15 cellular contexts compared by ENCODE assay signal in genomic region chr1:243294723-243295121, GRCh38. TPM values are rescaled to one million over a fixed set of nuclear protein-coding genes. Genes with fewer than 3 reads are reported as not detected.
DNase-seq lines count a peak whose midpoint lies in the region; ATAC-seq and TF ChIP-seq lines count a peak whose summit lies in the region.
"Had no signal": no experiment of that assay in that cellular context is flagged by ENCODE, and none has a peak within 500 bp of the region (broad histone marks: within the 10 kb centered on the region; RNA-seq: fewer than 3 reads in every experiment).

No MANE protein-coding gene starts in this region.

- H3K9me3 ChIP-seq in Karpas-422 (ENCODE audit: low read length) (peaks cover 16% of the 10 kb centered on the region; the same call in 1 of the 2 replicates), body of pancreas (no peaks in the 10 kb centered on the region)
- H3K9me3 ChIP-seq: neutrophil had no signal

- H3K27ac ChIP-seq in RWPE1 (peak overlapping the region; percentile 68), Karpas-422 (ENCODE audit: low read length) (no peak overlapping the region), body of pancreas (no peak overlapping the region)
- H3K27ac ChIP-seq: neutrophil had no signal

- POLR2A ChIA-PET in RWPE1 (lab: Yijun Ruan, JAX; ENCODE audit: low non-redundant PET): no interaction called here

- H3K36me3 ChIP-seq in Karpas-422 (ENCODE audit: insufficient read depth, low read length) (peaks cover 30% of the 10 kb centered on the region), body of pancreas (replicated peaks in 1 of 2; ENCODE audit: insufficient read depth in 1 of 2, low read depth in 2 of 2) (no peaks in the 10 kb centered on the region)
- H3K36me3 ChIP-seq: neutrophil had no signal

- H3K4me3 ChIP-seq in epithelial cell of proximal tubule (ENCODE audit: low read depth, low read length): no peak overlapping the region
- no peak overlapping the region for H3K4me3 ChIP-seq in skeletal muscle cell (ENCODE audit: low read depth, low read length)
- H3K4me3 ChIP-seq in Karpas-422 (ENCODE audit: low read length): no peak overlapping the region
- H3K4me3 ChIP-seq in body of pancreas: no peak overlapping the region

- peaks cover 86% of the 10 kb centered on the region for H3K36me3 Mint-ChIP-seq in activated T-cell treated with anti-CD3 and anti-CD28 coated beads, Interleukin-2, amount 50 U/mL, for 24 hours (ENCODE audit: low read depth)

- intact Hi-C loops in body of pancreas (cut with DNase I): no loop called here

- CTCF ChIA-PET in RWPE1 (lab: Yijun Ruan, JAX): no interaction called here

- H3K27me3 ChIP-seq in Karpas-422 (ENCODE audit: low read length) (no peaks in the 10 kb centered on the region), body of pancreas (no peaks in the 10 kb centered on the region)
- H3K27me3 ChIP-seq: neutrophil had no signal

- H3K27ac Mint-ChIP-seq in activated T-cell treated with anti-CD3 and anti-CD28 coated beads, Interleukin-2, amount 50 U/mL, for 24 hours: peak overlapping the region; percentile 55

- H2AFZ ChIP-seq in Karpas-422 (ENCODE audit: low read length): no peak overlapping the region

- TF ChIP-seq POLR2A in body of pancreas (IDR thresholded peaks at IDR 0.05): no peak

- H3K4me3 Mint-ChIP-seq in activated T-cell treated with anti-CD3 and anti-CD28 coated beads, Interleukin-2, amount 50 U/mL, for 24 hours: no peak overlapping the region

- peaks cover 2% of the 10 kb centered on the region; the same call in 1 of the 2 replicates for H3K79me2 ChIP-seq in Karpas-422 (ENCODE audit: low read length)

- H3K9me2 ChIP-seq in Karpas-422 (replicated peaks; ENCODE audit: insufficient read depth, low read length): no peaks in the 10 kb centered on the region

- H3K4me1 Mint-ChIP-seq in activated T-cell treated with anti-CD3 and anti-CD28 coated beads, Interleukin-2, amount 50 U/mL, for 24 hours (ENCODE audit: low read depth): peaks cover 14% of the 10 kb centered on the region

- H3K9me3 Mint-ChIP-seq in activated T-cell treated with anti-CD3 and anti-CD28 coated beads, Interleukin-2, amount 50 U/mL, for 24 hours: peaks cover 28% of the 10 kb centered on the region

- H3K4me1 ChIP-seq in Karpas-422 (ENCODE audit: low read length): no peaks in the 10 kb centered on the region
- no peaks in the 10 kb centered on the region for H3K4me1 ChIP-seq in body of pancreas

- no peak overlapping the region for H3K4me2 ChIP-seq in Karpas-422 (ENCODE audit: low read depth, low read length, poor library complexity, severe bottlenecking)

- ATAC-seq in body of pancreas: no peak

- DNase-seq in activated T-cell treated with anti-CD3 and anti-CD28 coated beads, Interleukin-2, amount 50 U/mL, for 24 hours: no peak
- DNase-seq in activated T-cell treated with anti-CD3 and anti-CD28 coated beads for 4 hours (no peak), RWPE1 (ENCODE audit: low spot score) (peak; percentile 81), epithelial cell of proximal tubule (ENCODE audit: low read depth) (peak; percentile 32), skeletal muscle cell (ENCODE audit: low read depth) (peak; percentile 58), Karpas-422 (no peak), body of pancreas (no peak), NCI-H1417 (lab: John Stamatoyannopoulos, UW) (no peak)
- DNase-seq: 8988T; activated CD4-positive, CD25-positive, alpha-beta regulatory T cell treated with anti-CD3 and anti-CD28 coated beads, Interleukin-2, amount 50 U/mL, for 72 hours; NCI-H1092; NCI-H446; small intestine; substantia nigra had no signal

- TF ChIP-seq CTCF in RWPE1 (conservative IDR thresholded peaks at IDR 0.05; ENCODE audit: low read depth): no peak
- no peak for TF ChIP-seq CTCF in epithelial cell of proximal tubule (conservative IDR thresholded peaks at IDR 0.05; ENCODE audit: low read depth, low read length)
- TF ChIP-seq CTCF in body of pancreas (IDR thresholded peaks at IDR 0.05): no peak

- no peaks in the 10 kb centered on the region for H4K20me1 ChIP-seq in Karpas-422 (ENCODE audit: insufficient read depth, low read depth, low read length)

- H3K27me3 Mint-ChIP-seq in activated T-cell treated with anti-CD3 and anti-CD28 coated beads, Interleukin-2, amount 50 U/mL, for 24 hours: no peaks in the 10 kb centered on the region

- H3K9ac ChIP-seq in Karpas-422 (ENCODE audit: low read length): no peak overlapping the region

- WGBS in body of pancreas, 2 donors: 72 to 74% methylated on average over 3 of the region's 3 CpGs

RNA-seq across cellular contexts. Expression of gene SDCCAG8, which starts 38.9 kb away (rescaled TPM):
- total RNA-seq in epithelial cell of proximal tubule (22.0 and 86.9 TPM in 2 replicates), body of pancreas (10 to 100 TPM; 49.0 to 56.4 TPM)
- 36.6 and 41.0 TPM in 2 replicates for total RNA-seq in Karpas-422 (2014; rRNA removed; shearing (Covaris generic); ENCODE audit: low replicate concordance)

RNA-seq across cellular contexts. Expression of gene CEP170, which starts 39.6 kb away (rescaled TPM):
- total RNA-seq in epithelial cell of proximal tubule (49.9 and 58.5 TPM in 2 replicates), body of pancreas (10 to 100 TPM; 17.5 to 22.3 TPM)
- total RNA-seq in Karpas-422 (2014; rRNA removed; shearing (Covaris generic); ENCODE audit: low replicate concordance): 87.3 and 124 TPM in 2 replicates

Comparison
In these comparisons a context has a peak if more than half of its experiments do, and no peak if none do; other contexts are left out.
1. DNase-seq: peak in RWPE1 (single experiment), epithelial cell of proximal tubule (single experiment) and skeletal muscle cell (single experiment); none in activated T-cell treated with anti-CD3 and anti-CD28 coated beads, Interleukin-2, amount 50 U/mL, for 24 hours (single experiment), activated T-cell treated with anti-CD3 and anti-CD28 coated beads for 4 hours (single experiment), Karpas-422 (single experiment), body of pancreas (0 of 4) and NCI-H1417 (0 of 3).